10 cellular contexts compared by ENCODE assay signal in the genomic region with DNA sequence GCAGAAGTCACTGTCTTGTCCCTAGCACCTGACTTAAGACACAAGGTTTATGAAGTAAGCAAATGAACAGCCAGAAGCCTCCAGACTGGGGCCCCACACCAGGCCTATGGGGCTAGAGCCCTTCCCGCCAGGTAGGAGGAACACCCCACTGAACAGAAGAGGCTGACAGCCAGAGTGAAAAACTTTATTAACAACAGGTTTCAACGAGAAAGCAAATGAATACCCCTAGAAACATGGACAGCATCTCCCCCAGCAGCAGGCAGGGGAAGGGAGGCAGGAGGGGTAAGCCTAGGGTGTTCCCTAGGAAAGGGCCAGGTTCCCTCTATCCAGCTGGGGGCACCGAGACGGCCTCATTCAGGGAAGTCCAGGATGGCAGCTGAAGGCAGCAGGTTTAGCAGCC. TPM values are rescaled to one million over a fixed set of nuclear protein-coding genes. Genes with fewer than 3 reads are reported as not detected.
DNase-seq lines count a peak whose midpoint lies in the region; ATAC-seq and TF ChIP-seq lines count a peak whose summit lies in the region.
"Had no signal": no experiment of that assay in that cellular context is flagged by ENCODE, and none has a peak within 500 bp of the region (broad histone marks: within the 10 kb centered on the region; RNA-seq: fewer than 3 reads in every experiment).

No MANE protein-coding gene starts in this region.

- 92% methylated on average over 4 of the region's 4 CpGs for WGBS in hepatocyte (ENCODE audit: low lambda C conversion rate, missing lambda C conversion rate)

- H3K36me3 ChIP-seq in hepatocyte (replicated peaks; ENCODE audit: insufficient read depth, low read depth): no peaks in the 10 kb centered on the region

- intact Hi-C loops in activated B cell treated with CpG ODN at 0.5 μM for 24 hours (cut with micrococcal nuclease): loop anchor here (2.0 to 5.0 kb wide), 4 partner anchors 54 to 743 kb away; a partner anchor contains a TSS

- no peaks in the 10 kb centered on the region for H3K27me3 Mint-ChIP-seq in activated T-cell treated with anti-CD3 and anti-CD28 coated beads, Interleukin-2, amount 50 U/mL, for 24 hours
- no peaks in the 10 kb centered on the region for H3K27me3 Mint-ChIP-seq in activated B cell treated with CpG ODN at 0.5 μM for 24 hours
- H3K27me3 Mint-ChIP-seq in stimulated activated memory B cell treated with anti-CD40 and anti-IgM and Interleukin-4, amounts not matched to agents 10 μg/mL and 1 μg/mL and 100 μg/mL, for 72 hours: no peaks in the 10 kb centered on the region

- H3K4me1 Mint-ChIP-seq in activated T-cell treated with anti-CD3 and anti-CD28 coated beads, Interleukin-2, amount 50 U/mL, for 24 hours (ENCODE audit: low read depth): peaks cover 56% of the 10 kb centered on the region
- H3K4me1 Mint-ChIP-seq in activated B cell treated with CpG ODN at 0.5 μM for 24 hours: peaks cover 74% of the 10 kb centered on the region
- H3K4me1 Mint-ChIP-seq in stimulated activated memory B cell treated with anti-CD40 and anti-IgM and Interleukin-4, amounts not matched to agents 10 μg/mL and 1 μg/mL and 100 μg/mL, for 72 hours: peaks cover 63% of the 10 kb centered on the region

- peak overlapping the region; percentile 95 for H3K4me3 Mint-ChIP-seq in activated T-cell treated with anti-CD3 and anti-CD28 coated beads, Interleukin-2, amount 50 U/mL, for 24 hours
- H3K4me3 Mint-ChIP-seq in activated B cell treated with CpG ODN at 0.5 μM for 24 hours: peak overlapping the region; percentile 97
- H3K4me3 Mint-ChIP-seq in stimulated activated memory B cell treated with anti-CD40 and anti-IgM and Interleukin-4, amounts not matched to agents 10 μg/mL and 1 μg/mL and 100 μg/mL, for 72 hours: peak overlapping the region; percentile 96

- no peaks in the 10 kb centered on the region for H3K27me3 ChIP-seq in hepatocyte

- no peaks in the 10 kb centered on the region for H3K9me3 Mint-ChIP-seq in activated T-cell treated with anti-CD3 and anti-CD28 coated beads, Interleukin-2, amount 50 U/mL, for 24 hours
- H3K9me3 Mint-ChIP-seq in activated B cell treated with CpG ODN at 0.5 μM for 24 hours: no peaks in the 10 kb centered on the region
- no peaks in the 10 kb centered on the region for H3K9me3 Mint-ChIP-seq in stimulated activated memory B cell treated with anti-CD40 and anti-IgM and Interleukin-4, amounts not matched to agents 10 μg/mL and 1 μg/mL and 100 μg/mL, for 72 hours

- no peak overlapping the region for H3K4me3 ChIP-seq in hepatocyte

- peak overlapping the region; percentile 99 for H3K27ac ChIP-seq in hepatocyte

- no peak for DNase-seq in activated T-cell treated with anti-CD3 and anti-CD28 coated beads, Interleukin-2, amount 50 U/mL, for 24 hours
- DNase-seq in activated T-cell treated with anti-CD3 and anti-CD28 coated beads, Interleukin-2, amount 50 U/mL, for 48 hours: no peak
- DNase-seq in activated B cell treated with CpG ODN at 0.5 μM for 24 hours: no peak
- no peak for DNase-seq in hepatocyte (ENCODE audit: low spot score)
- no peak for DNase-seq in dermis blood vessel endothelial cell
- DNase-seq in ureter (ENCODE audit: low spot score): no peak
- DNase-seq in NCI-H2029 treated with DMSO at 0.1 percent for 48 hours (lab: John Stamatoyannopoulos, UW): no peak

- peaks cover 89% of the 10 kb centered on the region for H3K36me3 Mint-ChIP-seq in activated T-cell treated with anti-CD3 and anti-CD28 coated beads, Interleukin-2, amount 50 U/mL, for 24 hours (ENCODE audit: low read depth)
- peaks cover 53% of the 10 kb centered on the region for H3K36me3 Mint-ChIP-seq in activated B cell treated with CpG ODN at 0.5 μM for 24 hours (ENCODE audit: low read depth)
- H3K36me3 Mint-ChIP-seq in stimulated activated memory B cell treated with anti-CD40 and anti-IgM and Interleukin-4, amounts not matched to agents 10 μg/mL and 1 μg/mL and 100 μg/mL, for 72 hours: peaks cover 41% of the 10 kb centered on the region

- no peak for ATAC-seq in activated B cell treated with CpG ODN at 0.5 μM for 24 hours (ENCODE audit: low read depth)
- ATAC-seq in stimulated activated memory B cell treated with anti-CD40 and anti-IgM and Interleukin-4, amounts not matched to agents 10 μg/mL and 1 μg/mL and 100 μg/mL, for 72 hours: no peak

- no peak for TF ChIP-seq CTCF in activated B cell treated with CpG ODN at 0.5 μM for 24 hours (IDR thresholded peaks at IDR 0.05)
- TF ChIP-seq CTCF in hepatocyte (IDR thresholded peaks at IDR 0.05; ENCODE audit: poor library complexity): no peak

- H4K20me1 ChIP-seq in hepatocyte (ENCODE audit: insufficient read depth, poor library complexity, severe bottlenecking): no peaks in the 10 kb centered on the region

- peak overlapping the region; percentile 98 for H3K4me2 ChIP-seq in hepatocyte

- peak overlapping the region; percentile 100 for H3K27ac Mint-ChIP-seq in activated T-cell treated with anti-CD3 and anti-CD28 coated beads, Interleukin-2, amount 50 U/mL, for 24 hours
- peak overlapping the region; percentile 100 for H3K27ac Mint-ChIP-seq in activated B cell treated with CpG ODN at 0.5 μM for 24 hours
- H3K27ac Mint-ChIP-seq in stimulated activated memory B cell treated with anti-CD40 and anti-IgM and Interleukin-4, amounts not matched to agents 10 μg/mL and 1 μg/mL and 100 μg/mL, for 72 hours: no peak overlapping the region

- H3K9me2 ChIP-seq in hepatocyte (replicated peaks; ENCODE audit: insufficient read depth): no peaks in the 10 kb centered on the region

- peaks cover 14% of the 10 kb centered on the region for H3K4me1 ChIP-seq in hepatocyte (ENCODE audit: insufficient read depth)

- H3K79me2 ChIP-seq in hepatocyte: peaks cover 48% of the 10 kb centered on the region

- H3K9me3 ChIP-seq in hepatocyte (ENCODE audit: low read depth): no peaks in the 10 kb centered on the region

- H2AFZ ChIP-seq in hepatocyte: no peak overlapping the region

- CTCF ChIA-PET in activated B cell treated with CpG ODN at 0.5 μM for 24 hours (lab: Charles Lee): interaction anchor here (1.5 kb wide), 1 partner anchor 28 kb away, joined by 4 read pairs; no protein-coding TSS in a partner anchor

- POLR2A ChIA-PET in activated B cell treated with CpG ODN at 0.5 μM for 24 hours (lab: Charles Lee): interaction anchor here (0.6 to 2.2 kb wide), 4 partner anchors 10 to 104 kb away, joined by 3 to 20 read pairs (median 6); a partner anchor contains a TSS

RNA-seq across cellular contexts. Expression of a gene that starts 1.3 kb away (rescaled TPM):
- 17.7 and 20.8 TPM in 2 replicates for total RNA-seq in activated B cell treated with CpG ODN at 0.5 μM for 24 hours
- total RNA-seq in hepatocyte: 9.1 and 12.2 TPM in 2 replicates
- polyA plus RNA-seq in hepatocyte: 19.5 and 21.5 TPM in 2 replicates
- total RNA-seq in dermis blood vessel endothelial cell: 6.3 and 8.3 TPM in 2 replicates
- 11.0 TPM for total RNA-seq in ureter

RNA-seq across cellular contexts. Expression of a gene that starts 1.4 kb away (rescaled TPM):
- total RNA-seq in activated B cell treated with CpG ODN at 0.5 μM for 24 hours: 251 and 291 TPM in 2 replicates
- total RNA-seq in hepatocyte: 67.2 and 68.8 TPM in 2 replicates
- polyA plus RNA-seq in hepatocyte: 77.1 and 81.9 TPM in 2 replicates
- total RNA-seq in dermis blood vessel endothelial cell: 59.7 and 66.4 TPM in 2 replicates
- 85.1 TPM for total RNA-seq in ureter

RNA-seq across cellular contexts. Expression of a gene that starts 13.8 kb away (rescaled TPM):
- total RNA-seq in activated B cell treated with CpG ODN at 0.5 μM for 24 hours (141 and 160 TPM in 2 replicates), hepatocyte (62.6 and 71.7 TPM in 2 replicates), dermis blood vessel endothelial cell (52.9 and 53.0 TPM in 2 replicates), ureter (79.7 TPM)
- polyA plus RNA-seq in hepatocyte: 63.1 and 84.7 TPM in 2 replicates

RNA-seq across cellular contexts. Expression of a gene that starts 19.9 kb away (rescaled TPM):
- total RNA-seq in activated B cell treated with CpG ODN at 0.5 μM for 24 hours: not detected in 2 replicates
- total RNA-seq in hepatocyte: not detected in 2 replicates
- not detected in 2 replicates for polyA plus RNA-seq in hepatocyte
- not detected in 2 replicates for total RNA-seq in dermis blood vessel endothelial cell
- not detected for total RNA-seq in ureter
- total RNA-seq: fibroblast of villous mesenchyme, M059J had no signal

RNA-seq across cellular contexts. Expression of a gene that starts 28.5 kb away (rescaled TPM):
- total RNA-seq in activated B cell treated with CpG ODN at 0.5 μM for 24 hours (4.7 and 5.2 TPM in 2 replicates), hepatocyte (8.1 and 10.9 TPM in 2 replicates), dermis blood vessel endothelial cell (5.8 and 8.0 TPM in 2 replicates), ureter (8.7 TPM)
- 9.1 and 11.1 TPM in 2 replicates for polyA plus RNA-seq in hepatocyte
